1 cellular context compared by ENCODE assay signal in genomic region chr17:43402567-43402966, GRCh38.
TF ChIP-seq lines count a peak whose summit lies in the region.

No MANE protein-coding gene starts in this region.

TF ChIP-seq in HepG2, 621 proteins besides CTCF, POLR2A, EP300 and RAD21 (continued from another document and continues in another):
- TF ChIP-seq, protein P1, sequence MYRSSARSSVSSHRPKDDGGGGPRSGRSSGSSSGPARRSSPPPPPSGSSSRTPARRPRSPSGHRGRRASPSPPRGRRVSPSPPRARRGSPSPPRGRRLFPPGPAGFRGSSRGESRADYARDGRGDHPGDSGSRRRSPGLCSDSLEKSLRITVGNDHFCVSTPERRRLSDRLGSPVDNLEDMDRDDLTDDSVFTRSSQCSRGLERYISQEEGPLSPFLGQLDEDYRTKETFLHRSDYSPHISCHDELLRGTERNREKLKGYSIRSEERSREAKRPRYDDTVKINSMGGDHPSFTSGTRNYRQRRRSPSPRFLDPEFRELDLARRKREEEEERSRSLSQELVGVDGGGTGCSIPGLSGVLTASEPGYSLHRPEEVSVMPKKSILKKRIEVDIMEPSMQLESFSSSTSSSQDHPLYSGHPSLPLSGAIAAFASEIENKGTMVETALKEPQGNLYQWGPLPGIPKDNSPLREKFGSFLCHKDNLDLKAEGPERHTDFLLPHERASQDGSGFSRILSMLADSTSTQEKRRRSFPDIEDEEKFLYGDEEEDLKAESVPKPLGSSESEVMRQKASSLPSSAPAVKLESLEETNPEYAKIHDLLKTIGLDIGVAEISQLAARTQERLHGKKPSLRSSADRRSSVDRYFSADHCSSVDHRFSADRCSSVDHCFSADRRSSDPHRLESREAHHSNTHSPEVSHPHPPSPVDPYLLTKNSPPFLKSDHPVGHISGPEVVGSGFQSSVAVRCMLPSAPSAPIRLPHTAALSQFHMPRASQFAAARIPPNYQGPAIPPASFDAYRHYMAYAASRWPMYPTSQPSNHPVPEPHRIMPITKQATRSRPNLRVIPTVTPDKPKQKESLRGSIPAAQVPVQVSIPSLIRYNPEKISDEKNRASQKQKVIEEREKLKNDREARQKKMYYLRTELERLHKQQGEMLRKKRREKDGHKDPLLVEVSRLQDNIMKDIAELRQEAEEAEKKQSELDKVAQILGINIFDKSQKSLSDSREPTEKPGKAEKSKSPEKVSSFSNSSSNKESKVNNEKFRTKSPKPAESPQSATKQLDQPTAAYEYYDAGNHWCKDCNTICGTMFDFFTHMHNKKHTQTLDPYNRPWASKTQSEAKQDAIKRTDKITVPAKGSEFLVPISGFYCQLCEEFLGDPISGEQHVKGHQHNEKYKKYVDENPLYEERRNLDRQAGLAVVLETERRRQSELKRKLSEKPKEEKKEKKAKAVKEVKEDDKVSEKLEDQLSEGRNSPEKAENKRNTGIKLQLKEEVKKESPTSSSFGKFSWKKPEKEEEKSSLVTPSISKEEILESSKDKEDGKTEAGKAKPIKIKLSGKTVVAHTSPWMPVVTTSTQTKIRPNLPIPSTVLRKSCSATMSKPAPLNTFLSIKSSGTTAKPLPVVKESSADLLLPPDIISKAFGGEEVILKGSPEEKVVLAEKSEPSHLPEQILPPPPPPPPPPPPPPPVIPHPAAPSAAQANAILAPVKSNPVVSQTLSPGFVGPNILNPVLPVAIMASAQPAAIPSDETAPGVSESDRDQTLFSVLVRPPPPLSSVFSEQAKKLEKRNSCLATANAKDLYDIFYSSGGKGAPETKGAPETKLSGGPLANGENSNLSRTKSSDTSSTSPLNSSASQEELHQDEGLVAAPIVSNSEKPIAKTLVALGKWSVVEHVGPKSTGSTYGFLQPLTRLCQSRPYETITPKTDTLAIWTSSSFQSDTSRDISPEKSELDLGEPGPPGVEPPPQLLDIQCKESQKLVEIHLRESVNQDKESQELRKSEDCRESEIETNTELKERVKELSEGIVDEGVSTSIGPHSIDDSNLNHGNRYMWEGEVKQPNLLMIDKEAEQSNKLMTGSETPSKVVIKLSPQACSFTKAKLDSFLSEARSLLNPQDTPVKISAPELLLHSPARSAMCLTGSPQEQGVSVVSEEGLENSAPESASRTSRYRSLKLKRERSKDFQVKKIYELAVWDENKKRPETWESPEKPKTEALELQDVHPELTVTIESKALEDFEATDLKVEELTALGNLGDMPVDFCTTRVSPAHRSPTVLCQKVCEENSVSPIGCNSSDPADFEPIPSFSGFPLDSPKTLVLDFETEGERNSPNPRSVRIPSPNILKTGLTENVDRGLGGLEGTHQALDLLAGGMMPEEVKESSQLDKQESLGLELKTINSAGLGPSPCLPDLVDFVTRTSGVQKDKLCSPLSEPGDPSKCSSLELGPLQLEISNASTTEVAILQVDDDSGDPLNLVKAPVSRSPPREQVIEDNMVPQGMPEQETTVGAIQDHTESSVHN (CRISPR knock-in tag; IDR thresholded peaks at IDR 0.05): no peak
- TF ChIP-seq ZBTB10 (CRISPR knock-in tag; IDR thresholded peaks at IDR 0.05; ENCODE audit: borderline replicate concordance) (no peak), NRL (CRISPR knock-in tag; IDR thresholded peaks at IDR 0.05; ENCODE audit: borderline replicate concordance) (no peak), ZNF136 (CRISPR knock-in tag; IDR thresholded peaks at IDR 0.05; ENCODE audit: low read depth) (no peak), TOE1 (CRISPR knock-in tag; IDR thresholded peaks at IDR 0.05) (no peak), PITX1 (CRISPR knock-in tag; IDR thresholded peaks at IDR 0.05) (0 out of 2 replicates have a peak, but pooled peaks have one; percentile 29), TSC22D2 (CRISPR knock-in tag; IDR thresholded peaks at IDR 0.05; ENCODE audit: borderline replicate concordance) (peak; percentile 57; the same call in 1 of the 2 replicates), ZNF619 (CRISPR knock-in tag; IDR thresholded peaks at IDR 0.05) (no peak), ZNF879 (CRISPR knock-in tag; IDR thresholded peaks at IDR 0.05) (no peak), CENPBD1 (CRISPR knock-in tag; IDR thresholded peaks at IDR 0.05; ENCODE audit: borderline replicate concordance, low read depth) (no peak), ZNF569 (CRISPR knock-in tag; IDR thresholded peaks at IDR 0.05; ENCODE audit: borderline replicate concordance) (no peak), ZNF772 (CRISPR knock-in tag; IDR thresholded peaks at IDR 0.05) (no peak), KIAA2018 (CRISPR knock-in tag; IDR thresholded peaks at IDR 0.05; ENCODE audit: borderline replicate concordance) (no peak), MEIS1 (CRISPR knock-in tag; IDR thresholded peaks at IDR 0.05; ENCODE audit: borderline replicate concordance) (no peak), ZNF510 (CRISPR knock-in tag; IDR thresholded peaks at IDR 0.05; ENCODE audit: low read depth) (no peak), ONECUT2 (CRISPR knock-in tag; IDR thresholded peaks at IDR 0.05) (no peak)
- TF ChIP-seq, protein P2, sequence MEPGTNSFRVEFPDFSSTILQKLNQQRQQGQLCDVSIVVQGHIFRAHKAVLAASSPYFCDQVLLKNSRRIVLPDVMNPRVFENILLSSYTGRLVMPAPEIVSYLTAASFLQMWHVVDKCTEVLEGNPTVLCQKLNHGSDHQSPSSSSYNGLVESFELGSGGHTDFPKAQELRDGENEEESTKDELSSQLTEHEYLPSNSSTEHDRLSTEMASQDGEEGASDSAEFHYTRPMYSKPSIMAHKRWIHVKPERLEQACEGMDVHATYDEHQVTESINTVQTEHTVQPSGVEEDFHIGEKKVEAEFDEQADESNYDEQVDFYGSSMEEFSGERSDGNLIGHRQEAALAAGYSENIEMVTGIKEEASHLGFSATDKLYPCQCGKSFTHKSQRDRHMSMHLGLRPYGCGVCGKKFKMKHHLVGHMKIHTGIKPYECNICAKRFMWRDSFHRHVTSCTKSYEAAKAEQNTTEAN (CRISPR knock-in tag; conservative IDR thresholded peaks at IDR 0.05): no peak
- TF ChIP-seq, protein P3, sequence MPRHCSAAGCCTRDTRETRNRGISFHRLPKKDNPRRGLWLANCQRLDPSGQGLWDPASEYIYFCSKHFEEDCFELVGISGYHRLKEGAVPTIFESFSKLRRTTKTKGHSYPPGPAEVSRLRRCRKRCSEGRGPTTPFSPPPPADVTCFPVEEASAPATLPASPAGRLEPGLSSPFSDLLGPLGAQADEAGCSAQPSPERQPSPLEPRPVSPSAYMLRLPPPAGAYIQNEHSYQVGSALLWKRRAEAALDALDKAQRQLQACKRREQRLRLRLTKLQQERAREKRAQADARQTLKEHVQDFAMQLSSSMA (CRISPR knock-in tag; IDR thresholded peaks at IDR 0.05): 0 out of 2 replicates have a peak, but pooled peaks have one; percentile 46
- TF ChIP-seq, protein P4, sequence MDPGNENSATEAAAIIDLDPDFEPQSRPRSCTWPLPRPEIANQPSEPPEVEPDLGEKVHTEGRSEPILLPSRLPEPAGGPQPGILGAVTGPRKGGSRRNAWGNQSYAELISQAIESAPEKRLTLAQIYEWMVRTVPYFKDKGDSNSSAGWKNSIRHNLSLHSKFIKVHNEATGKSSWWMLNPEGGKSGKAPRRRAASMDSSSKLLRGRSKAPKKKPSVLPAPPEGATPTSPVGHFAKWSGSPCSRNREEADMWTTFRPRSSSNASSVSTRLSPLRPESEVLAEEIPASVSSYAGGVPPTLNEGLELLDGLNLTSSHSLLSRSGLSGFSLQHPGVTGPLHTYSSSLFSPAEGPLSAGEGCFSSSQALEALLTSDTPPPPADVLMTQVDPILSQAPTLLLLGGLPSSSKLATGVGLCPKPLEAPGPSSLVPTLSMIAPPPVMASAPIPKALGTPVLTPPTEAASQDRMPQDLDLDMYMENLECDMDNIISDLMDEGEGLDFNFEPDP (CRISPR knock-in tag; conservative IDR thresholded peaks at IDR 0.05): no peak
- TF ChIP-seq, protein P5, sequence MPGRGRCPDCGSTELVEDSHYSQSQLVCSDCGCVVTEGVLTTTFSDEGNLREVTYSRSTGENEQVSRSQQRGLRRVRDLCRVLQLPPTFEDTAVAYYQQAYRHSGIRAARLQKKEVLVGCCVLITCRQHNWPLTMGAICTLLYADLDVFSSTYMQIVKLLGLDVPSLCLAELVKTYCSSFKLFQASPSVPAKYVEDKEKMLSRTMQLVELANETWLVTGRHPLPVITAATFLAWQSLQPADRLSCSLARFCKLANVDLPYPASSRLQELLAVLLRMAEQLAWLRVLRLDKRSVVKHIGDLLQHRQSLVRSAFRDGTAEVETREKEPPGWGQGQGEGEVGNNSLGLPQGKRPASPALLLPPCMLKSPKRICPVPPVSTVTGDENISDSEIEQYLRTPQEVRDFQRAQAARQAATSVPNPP (CRISPR knock-in tag; IDR thresholded peaks at IDR 0.05): no peak
